In the genomic region with DNA sequence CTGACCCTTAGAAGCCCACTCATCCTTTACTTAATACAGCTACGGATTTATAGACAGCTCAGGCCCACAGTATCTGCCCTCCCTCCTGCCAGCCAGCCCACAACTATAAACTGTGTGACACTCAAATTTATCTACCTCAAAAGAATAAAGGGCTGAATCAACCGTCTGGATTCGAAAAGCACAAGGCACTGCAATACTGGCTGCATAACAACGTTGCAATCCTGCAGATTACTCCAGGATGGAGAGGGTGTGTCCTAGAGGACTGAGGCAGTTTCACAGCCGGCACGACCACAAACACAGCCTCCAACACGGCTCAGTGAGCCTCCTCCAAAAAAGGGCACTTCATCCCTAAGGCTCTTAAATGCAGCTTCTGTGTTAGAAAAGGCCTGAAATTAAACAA, we compare ENCODE assay signal across 8 cellular contexts.
DNase-seq lines count a peak whose midpoint lies in the region; ATAC-seq and TF ChIP-seq lines count a peak whose summit lies in the region.
"Not testable (repeated sequence)": the region's sequence is repeated elsewhere in the genome, so short reads cannot be mapped to it uniquely, and the experiment has no call there.

No MANE protein-coding gene starts in this region.

- not testable (repeated sequence) for H3K4me2 ChIP-seq in PC-3 (ENCODE audit: low read length); fibroblast of lung (ENCODE audit: extremely low read depth, insufficient read depth, low read length)

- peaks cover 40% of the 10 kb centered on the region for H3K27me3 ChIP-seq in PC-3 (ENCODE audit: low read length)
- H3K27me3 ChIP-seq in adipocyte (replicated peaks; ENCODE audit: control insufficient read depth, insufficient read depth, low read length); fibroblast of lung (ENCODE audit: control insufficient read depth, insufficient read depth, low read length); upper lobe of right lung: not testable (repeated sequence)

- ATAC-seq in PC-3 (peak; percentile 31; the same call in 1 of the 2 replicates), upper lobe of right lung (peak; percentile 29)

- POLR2A ChIA-PET in PC-3 (lab: Charles Lee; ENCODE audit: unreplicated experiment) = not testable (repeated sequence)

- BruUV-seq in PC-3 (replicated peaks; lab: Mats Ljungman, UMichigan) = not testable (repeated sequence)

- not testable (repeated sequence) for H3K27ac ChIP-seq in PC-3 (ENCODE audit: low read length); fibroblast of lung (ENCODE audit: insufficient read depth, low read length); upper lobe of right lung

- H4K20me1 ChIP-seq in PC-3 (ENCODE audit: low read length); fibroblast of lung (ENCODE audit: control insufficient read depth, extremely low read depth, insufficient read depth, low read length): not testable (repeated sequence)

- H3F3A ChIP-seq in PC-3 (ENCODE audit: low read length, unreplicated experiment) = not testable (repeated sequence)

- DNase-seq in AG10803 (ENCODE audit: low read depth) (peak; percentile 39), GM04504 (ENCODE audit: low read depth) (peak; percentile 2), HT1080 (ENCODE audit: low read depth) (peak; percentile 3), adipocyte (ENCODE audit: low read depth) (peak; percentile 50), fibroblast of lung (ENCODE audit: low read depth in 2 of 2) (peak; percentile 1), myocyte (ENCODE audit: low read depth) (peak; percentile 27)
- DNase-seq in PC-3, upper lobe of right lung: not testable (repeated sequence)

- CTCF ChIA-PET in PC-3 (lab: Charles Lee) = not testable (repeated sequence)

- not testable (repeated sequence) for H3K9me2 ChIP-seq in PC-3 (replicated peaks; ENCODE audit: low read length)

- not testable (repeated sequence) for H2AFZ ChIP-seq in PC-3 (ENCODE audit: low read length); fibroblast of lung (ENCODE audit: low read length)

- H3K79me2 ChIP-seq in PC-3 (ENCODE audit: low read length); fibroblast of lung (ENCODE audit: control insufficient read depth, insufficient read depth, low read length): not testable (repeated sequence)

- H3K4me3 ChIP-seq in AG10803 (ENCODE audit: low read length); PC-3 (ENCODE audit: low read length); adipocyte (ENCODE audit: low read length); fibroblast of lung (replicated peaks in 1 of 4; ENCODE audit: control extremely low read depth in 1 of 4, insufficient read depth in 1 of 4, low read depth in 3 of 4, low read length in 4 of 4); upper lobe of right lung: not testable (repeated sequence)

- intact Hi-C loops in PC-3 (cut with micrococcal nuclease); upper lobe of right lung (cut with DNase I): not testable (repeated sequence)

- not testable (repeated sequence) for TF ChIP-seq CTCF in AG10803 (conservative IDR thresholded peaks at IDR 0.05; ENCODE audit: low read length); PC-3 (conservative IDR thresholded peaks at IDR 0.05; ENCODE audit: low read depth, low read length); fibroblast of lung (conservative IDR thresholded peaks at IDR 0.05 in 1 of 2, IDR thresholded peaks at IDR 0.05 in 1 of 2; ENCODE audit: low read depth in 1 of 2, low read length in 2 of 2); upper lobe of right lung (IDR thresholded peaks at IDR 0.05)

- H3K36me3 ChIP-seq in PC-3 (ENCODE audit: low read depth, low read length); adipocyte (ENCODE audit: control insufficient read depth, insufficient read depth, low read length, severe bottlenecking); fibroblast of lung (ENCODE audit: control insufficient read depth, insufficient read depth, low read length); upper lobe of right lung: not testable (repeated sequence)

- not testable (repeated sequence) for H3K4me1 ChIP-seq in PC-3 (ENCODE audit: insufficient read depth, low read length); adipocyte (ENCODE audit: control insufficient read depth, insufficient read depth, low read length); fibroblast of lung (ENCODE audit: control insufficient read depth, extremely low read depth, insufficient read depth, low read length); upper lobe of right lung

- not testable (repeated sequence) for H3K9me3 ChIP-seq in PC-3 (ENCODE audit: low read length); adipocyte (ENCODE audit: control insufficient read depth, low read length); fibroblast of lung (ENCODE audit: control insufficient read depth, insufficient read depth, low read depth, low read length); upper lobe of right lung

- not testable (repeated sequence) for H3K9ac ChIP-seq in PC-3 (ENCODE audit: low read length); adipocyte (ENCODE audit: low read length); fibroblast of lung (ENCODE audit: insufficient read depth, low read length)
